In the genomic region with DNA sequence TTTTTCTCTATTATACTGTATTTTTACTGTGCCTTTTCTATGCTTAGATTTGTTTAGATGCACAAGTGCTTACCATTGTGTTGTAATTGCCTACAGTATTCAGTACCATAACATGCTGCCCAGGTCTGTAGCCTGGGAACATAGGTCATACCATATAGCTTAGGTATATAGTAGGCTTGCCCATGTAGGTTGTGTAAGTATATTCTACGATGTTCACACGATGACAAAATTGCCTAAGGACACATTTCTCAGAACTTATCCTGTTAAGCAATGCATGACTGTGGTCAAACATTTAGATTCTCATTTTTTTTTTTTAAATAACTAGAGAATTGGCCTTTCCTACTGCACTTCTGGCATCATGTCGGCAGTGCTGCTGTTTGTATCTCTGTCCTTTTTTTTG, we compare ENCODE assay signal across 25 cellular contexts.
DNase-seq lines count a peak whose midpoint lies in the region; ATAC-seq and TF ChIP-seq lines count a peak whose summit lies in the region.
"Had no signal": no experiment of that assay in that cellular context is flagged by ENCODE, and none has a peak within 500 bp of the region (broad histone marks: within the 10 kb centered on the region; RNA-seq: fewer than 3 reads in every experiment).

No MANE protein-coding gene starts in this region.

- H3K27me3 ChIP-seq in breast epithelium: no peaks in the 10 kb centered on the region
- H3K27me3 ChIP-seq in lower lobe of right lung (ENCODE audit: low read depth): no peaks in the 10 kb centered on the region
- H3K27me3 ChIP-seq: testis had no signal

- H3K9me3 ChIP-seq in breast epithelium (no peaks in the 10 kb centered on the region), lower lobe of right lung (no peaks in the 10 kb centered on the region)
- H3K9me3 ChIP-seq: A549, testis had no signal

- H3K27me3 Mint-ChIP-seq in MCF 10A (ENCODE audit: insufficient read depth, unreplicated experiment): no peaks in the 10 kb centered on the region
- H3K27me3 Mint-ChIP-seq: activated CD4-positive, alpha-beta memory T cell treated with anti-CD3 and anti-CD28 coated beads, Interleukin-2, amount 10 ng/mL, durations not matched to agents 7 days and 5 days; activated naive CD8-positive, alpha-beta T cell treated with anti-CD3 and anti-CD28 coated beads, Interleukin-2, amount 10 ng/mL, durations not matched to agents 7 days and 5 days had no signal

- no TSS peak for BruUV-seq in MCF 10A (replicated peaks; lab: Mats Ljungman, UMichigan)

- H3K4me3 ChIP-seq in breast epithelium (no peak overlapping the region), fibroblast of the aortic adventitia (ENCODE audit: low read depth, low read length) (no peak overlapping the region), lower lobe of right lung (no peak overlapping the region)
- H3K4me3 ChIP-seq: A549, testis had no signal

- no peak overlapping the region for H3K4me3 Mint-ChIP-seq in MCF 10A (ENCODE audit: unreplicated experiment)
- H3K4me3 Mint-ChIP-seq: activated CD4-positive, alpha-beta memory T cell treated with anti-CD3 and anti-CD28 coated beads, Interleukin-2, amount 10 ng/mL, durations not matched to agents 7 days and 5 days; activated naive CD8-positive, alpha-beta T cell treated with anti-CD3 and anti-CD28 coated beads, Interleukin-2, amount 10 ng/mL, durations not matched to agents 7 days and 5 days; B cell; CD8-positive, alpha-beta T cell had no signal

- POLR2A ChIA-PET in MCF 10A (lab: Yijun Ruan, JAX): interaction anchor here (0.8 to 1.3 kb wide), 3 partner anchors 24 to 195 kb away, joined by 3 to 4 read pairs (median 4); no protein-coding TSS in a partner anchor

- intact Hi-C loops in MCF 10A (cut with micrococcal nuclease): no loop called here
- intact Hi-C loops in breast epithelium (cut with DNase I; ENCODE audit: low total_unique reads): no loop called here
- intact Hi-C loops in lower lobe of right lung (cut with DNase I): no loop called here

- H3K4me1 ChIP-seq in breast epithelium: no peaks in the 10 kb centered on the region
- no peaks in the 10 kb centered on the region for H3K4me1 ChIP-seq in lower lobe of right lung
- H3K4me1 ChIP-seq: A549, testis had no signal

- peak; percentile 94 for DNase-seq in MCF 10A (ENCODE audit: unreplicated experiment)
- no peak for DNase-seq in breast epithelium (ENCODE audit: low spot score in 2 of 2)
- peak; percentile 80 for DNase-seq in RPMI7951 (ENCODE audit: low read depth)
- DNase-seq in fibroblast of the aortic adventitia (ENCODE audit: low read depth): peak; percentile 15
- DNase-seq in stimulated activated CD4-positive, alpha-beta T cell treated with anti-CD3 and anti-CD28 coated beads, Interleukin-2, amount 100 ng/mL, for 48 hours: no peak
- DNase-seq in caudate nucleus (lab: John Stamatoyannopoulos, UW): no peak
- DNase-seq in lower lobe of right lung: no peak
- no peak for DNase-seq in stimulated activated CD4-positive, alpha-beta T cell treated with anti-CD3 and anti-CD28 coated beads, Interleukin-4, amount 100 ng/mL, for 1 hour
- DNase-seq: activated CD4-positive, alpha-beta memory T cell treated with anti-CD3 and anti-CD28 coated beads, Interleukin-2, amount 10 ng/mL, durations not matched to agents 7 days and 5 days; activated CD4-positive, CD25-positive, alpha-beta regulatory T cell treated with anti-CD3 and anti-CD28 coated beads, Interleukin-2, amount 50 U/mL, for 72 hours; activated effector memory CD4-positive, alpha-beta T cell treated with anti-CD3 and anti-CD28 coated beads, Interleukin-2, amount 50 U/mL, for 16 hours; activated naive CD8-positive, alpha-beta T cell treated with anti-CD3 and anti-CD28 coated beads, Interleukin-2, amount 10 ng/mL, durations not matched to agents 7 days and 5 days; CD8-positive, alpha-beta T cell; GOT3; kidney; NCI-H1105 treated with DMSO at 0.1 percent for 48 hours; NCI-H526 treated with DMSO at 0.1 percent for 48 hours; RPMI8226; stimulated activated naive CD8-positive, alpha-beta T cell treated with anti-CD3 and anti-CD28 coated beads, Interleukin-15, Interleukin-2, amounts not matched to agents 100 U/mL and 50 U/mL, for 24 hours; T-helper 2 cell; testis had no signal

- no peaks in the 10 kb centered on the region for H3K36me3 Mint-ChIP-seq in MCF 10A (ENCODE audit: insufficient read depth, unreplicated experiment)
- H3K36me3 Mint-ChIP-seq: CD8-positive, alpha-beta T cell had no signal

- ATAC-seq in lower lobe of right lung: no peak
- ATAC-seq: A549; CD8-positive, alpha-beta T cell; HepG2; SK-N-SH treated with all-trans-retinoic acid at 6 μM for 48 hours; stimulated activated naive CD8-positive, alpha-beta T cell treated with anti-CD3 and anti-CD28 coated beads, Interleukin-15, Interleukin-2, amounts not matched to agents 100 U/mL and 50 U/mL, for 24 hours had no signal

- TF ChIP-seq CTCF in MCF 10A (IDR thresholded peaks at IDR 0.05; ENCODE audit: unreplicated experiment): no peak
- TF ChIP-seq CTCF in breast epithelium (IDR thresholded peaks at IDR 0.05): no peak
- no peak for TF ChIP-seq CTCF in fibroblast of the aortic adventitia (IDR thresholded peaks at IDR 0.05; ENCODE audit: insufficient read depth, low read length)
- TF ChIP-seq CTCF in lower lobe of right lung (IDR thresholded peaks at IDR 0.05): no peak

- TF ChIP-seq POLR2A in breast epithelium (IDR thresholded peaks at IDR 0.05): no peak

- no peaks in the 10 kb centered on the region for H3K36me3 ChIP-seq in breast epithelium
- H3K36me3 ChIP-seq in lower lobe of right lung: no peaks in the 10 kb centered on the region

- H3K27ac ChIP-seq in breast epithelium: no peak overlapping the region
- H3K27ac ChIP-seq in caudate nucleus (ENCODE audit: low read depth, low read length): no peak overlapping the region
- no peak overlapping the region for H3K27ac ChIP-seq in lower lobe of right lung
- H3K27ac ChIP-seq: A549, testis had no signal

- peaks cover 13% of the 10 kb centered on the region for H3K4me1 Mint-ChIP-seq in MCF 10A (ENCODE audit: insufficient read depth, unreplicated experiment)
- H3K4me1 Mint-ChIP-seq: activated naive CD8-positive, alpha-beta T cell treated with anti-CD3 and anti-CD28 coated beads, Interleukin-2, amount 10 ng/mL, durations not matched to agents 7 days and 5 days; B cell had no signal

- CTCF ChIA-PET in MCF 10A (lab: Yijun Ruan, JAX): no interaction called here

- H3K9me3 Mint-ChIP-seq in MCF 10A (ENCODE audit: unreplicated experiment): no peaks in the 10 kb centered on the region
- H3K9me3 Mint-ChIP-seq: CD8-positive, alpha-beta T cell had no signal

- H3K27ac Mint-ChIP-seq in MCF 10A (ENCODE audit: low read depth, unreplicated experiment): no peak overlapping the region
- H3K27ac Mint-ChIP-seq: activated CD4-positive, alpha-beta memory T cell treated with anti-CD3 and anti-CD28 coated beads, Interleukin-2, amount 10 ng/mL, durations not matched to agents 7 days and 5 days; activated naive CD8-positive, alpha-beta T cell treated with anti-CD3 and anti-CD28 coated beads, Interleukin-2, amount 10 ng/mL, durations not matched to agents 7 days and 5 days; B cell; CD8-positive, alpha-beta T cell had no signal

Comparison
In these comparisons a context has a peak if more than half of its experiments do, and no peak if none do; other contexts are left out.
1. DNase-seq: peak in MCF 10A (single experiment), RPMI7951 (single experiment) and fibroblast of the aortic adventitia (single experiment); none in breast epithelium (0 of 2), stimulated activated CD4-positive, alpha-beta T cell treated with anti-CD3 and anti-CD28 coated beads, Interleukin-2, amount 100 ng/mL, for 48 hours (0 of 2), caudate nucleus (0 of 61), lower lobe of right lung (single experiment) and stimulated activated CD4-positive, alpha-beta T cell treated with anti-CD3 and anti-CD28 coated beads, Interleukin-4, amount 100 ng/mL, for 1 hour (single experiment).